Comparison of ENCODE assay signal across 15 cellular contexts in the genomic region with DNA sequence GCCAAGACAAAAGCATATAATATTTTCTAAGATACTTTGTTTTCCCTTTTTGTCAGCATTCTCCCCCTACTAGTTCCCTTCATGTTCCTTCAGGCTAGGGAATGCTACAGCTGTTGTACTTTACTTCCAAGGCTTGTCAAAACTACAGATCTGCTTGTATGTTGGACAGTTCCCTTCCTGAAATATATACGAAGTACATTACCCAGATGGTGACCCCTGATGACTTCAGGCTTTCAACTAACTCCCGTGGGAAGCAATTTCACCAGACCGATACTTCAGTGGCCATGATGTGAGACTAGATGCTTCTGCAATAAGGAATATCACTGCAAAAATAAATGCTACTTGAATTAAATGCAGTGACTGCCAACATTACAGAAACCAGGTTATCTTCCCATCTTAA.
DNase-seq lines count a peak whose midpoint lies in the region; ATAC-seq and TF ChIP-seq lines count a peak whose summit lies in the region.
"Had no signal": no experiment of that assay in that cellular context is flagged by ENCODE, and none has a peak within 500 bp of the region (broad histone marks: within the 10 kb centered on the region; RNA-seq: fewer than 3 reads in every experiment).

No MANE protein-coding gene starts in this region.

- H3K36me3 Mint-ChIP-seq in mesothelial cell of epicardium: no peaks in the 10 kb centered on the region
- H3K36me3 Mint-ChIP-seq in activated CD4-positive, alpha-beta T cell treated with anti-CD3 and anti-CD28 coated beads for 36 hours (ENCODE audit: low read depth): no peaks in the 10 kb centered on the region
- H3K36me3 Mint-ChIP-seq: CD8-positive, alpha-beta memory T cell had no signal

- H3F3A ChIP-seq in SK-N-SH (replicated peaks; ENCODE audit: insufficient read depth) (no peaks in the 10 kb centered on the region), smooth muscle cell (ENCODE audit: low read depth) (no peaks in the 10 kb centered on the region)

- no peaks in the 10 kb centered on the region for H3K79me2 ChIP-seq in SK-N-SH (ENCODE audit: insufficient read depth)
- H3K79me2 ChIP-seq in smooth muscle cell (ENCODE audit: low read depth): no peaks in the 10 kb centered on the region

- TF ChIP-seq CTCF in SK-N-SH (IDR thresholded peaks at IDR 0.05): no peak
- no peak for TF ChIP-seq CTCF in mesothelial cell of epicardium (IDR thresholded peaks at IDR 0.05; ENCODE audit: unreplicated experiment)
- TF ChIP-seq CTCF in smooth muscle cell (IDR thresholded peaks at IDR 0.05; ENCODE audit: borderline replicate concordance, insufficient read depth, poor library complexity, severe bottlenecking): no peak

- TF ChIP-seq EP300 in SK-N-SH (IDR thresholded peaks at IDR 0.05; ENCODE audit: borderline replicate concordance in 1 of 2, low read depth in 1 of 2, low read length in 1 of 2): peak in 1 of 2 experiments; percentile 41; a peak in 1 of 4 replicates

- H3K27me3 Mint-ChIP-seq in mesothelial cell of epicardium (ENCODE audit: low read depth): no peaks in the 10 kb centered on the region
- no peaks in the 10 kb centered on the region for H3K27me3 Mint-ChIP-seq in activated CD4-positive, alpha-beta T cell treated with anti-CD3 and anti-CD28 coated beads for 36 hours
- H3K27me3 Mint-ChIP-seq: CD8-positive, alpha-beta memory T cell had no signal

- no peaks in the 10 kb centered on the region for H3K4me1 ChIP-seq in SK-N-SH (ENCODE audit: control insufficient read depth in 1 of 2, insufficient read depth in 2 of 2, low read depth in 1 of 2, low read length in 1 of 2)
- H3K4me1 ChIP-seq in smooth muscle cell (ENCODE audit: low read depth): no peaks in the 10 kb centered on the region
- H3K4me1 ChIP-seq: BLaER1, Caco-2 had no signal

- no peaks in the 10 kb centered on the region for H3K36me3 ChIP-seq in SK-N-SH (replicated peaks in 1 of 2; ENCODE audit: control insufficient read depth in 1 of 2, insufficient read depth in 2 of 2, low read length in 1 of 2)
- H3K36me3 ChIP-seq in smooth muscle cell (ENCODE audit: low read depth): no peaks in the 10 kb centered on the region
- H3K36me3 ChIP-seq: BLaER1 had no signal

- no peak overlapping the region for H3K4me3 ChIP-seq in SK-N-SH (ENCODE audit: low read depth in 2 of 2, low read length in 1 of 2)
- H3K4me3 ChIP-seq in smooth muscle cell: no peak overlapping the region
- H3K4me3 ChIP-seq: BLaER1 had no signal

- H3K27me3 ChIP-seq in SK-N-SH (ENCODE audit: insufficient read depth): no peaks in the 10 kb centered on the region
- H3K27me3 ChIP-seq in smooth muscle cell (ENCODE audit: low read depth): no peaks in the 10 kb centered on the region

- no peaks in the 10 kb centered on the region for H3K9me2 ChIP-seq in SK-N-SH

- POLR2A ChIA-PET in SK-N-SH (lab: Yijun Ruan, JAX): no interaction called here
- POLR2A ChIA-PET in activated CD4-positive, alpha-beta T cell treated with anti-CD3 and anti-CD28 coated beads for 36 hours (lab: Charles Lee): no interaction called here

- H4K20me1 ChIP-seq in SK-N-SH (ENCODE audit: insufficient read depth) (no peaks in the 10 kb centered on the region), smooth muscle cell (ENCODE audit: low read depth) (no peaks in the 10 kb centered on the region)
- H4K20me1 ChIP-seq: BLaER1 had no signal

- TF ChIP-seq RAD21 in SK-N-SH (IDR thresholded peaks at IDR 0.05; ENCODE audit: low read length): no peak

- H3K4me1 Mint-ChIP-seq in mesothelial cell of epicardium: peaks cover 13% of the 10 kb centered on the region
- H3K4me1 Mint-ChIP-seq in activated CD4-positive, alpha-beta T cell treated with anti-CD3 and anti-CD28 coated beads for 36 hours: no peaks in the 10 kb centered on the region
- H3K4me1 Mint-ChIP-seq: CD8-positive, alpha-beta memory T cell had no signal

- DNase-seq in NCI-H82 (lab: John Stamatoyannopoulos, UW): peak; percentile 4
- no peak for DNase-seq in NCI-H82 treated with DMSO at 0.1 percent for 48 hours (lab: John Stamatoyannopoulos, UW; ENCODE audit: unreplicated experiment)
- peak; percentile 3 for DNase-seq in SK-N-SH
- DNase-seq in mesothelial cell of epicardium (ENCODE audit: low spot score in 2 of 2, unreplicated experiment in 2 of 2): no peak
- no peak for DNase-seq in activated CD4-positive, alpha-beta T cell treated with anti-CD3 and anti-CD28 coated beads for 36 hours
- DNase-seq in smooth muscle cell (lab: John Stamatoyannopoulos, UW; ENCODE audit: unreplicated experiment): no peak
- no peak for DNase-seq in dermis blood vessel endothelial cell
- DNase-seq: 8988T; AML-193; Caco-2; CD8-positive, alpha-beta memory T cell; HCEC 1CT; HFFc6 had no signal

- H3K4me2 ChIP-seq in SK-N-SH (no peak overlapping the region), smooth muscle cell (no peak overlapping the region)
- H3K4me2 ChIP-seq: BLaER1 had no signal

- H3K4me3 Mint-ChIP-seq in mesothelial cell of epicardium: no peak overlapping the region
- H3K4me3 Mint-ChIP-seq in activated CD4-positive, alpha-beta T cell treated with anti-CD3 and anti-CD28 coated beads for 36 hours: no peak overlapping the region
- H3K4me3 Mint-ChIP-seq: CD8-positive, alpha-beta memory T cell; HFFc6 had no signal

- peak overlapping the region; percentile 19 for H3K27ac Mint-ChIP-seq in mesothelial cell of epicardium
- no peak overlapping the region for H3K27ac Mint-ChIP-seq in activated CD4-positive, alpha-beta T cell treated with anti-CD3 and anti-CD28 coated beads for 36 hours
- H3K27ac Mint-ChIP-seq: CD8-positive, alpha-beta memory T cell; HFFc6 had no signal

- no peak for ATAC-seq in activated CD4-positive, alpha-beta T cell treated with anti-CD3 and anti-CD28 coated beads for 36 hours

- H2AFZ ChIP-seq in SK-N-SH (ENCODE audit: low read depth) (no peak overlapping the region), smooth muscle cell (ENCODE audit: low read depth) (no peak overlapping the region)

- H3K27ac ChIP-seq in SK-N-SH (ENCODE audit: low read depth in 2 of 2, low read length in 1 of 2) (no peak overlapping the region), smooth muscle cell (ENCODE audit: low read depth) (no peak overlapping the region)
- H3K27ac ChIP-seq: BLaER1, HL-60 had no signal

- H3K9me3 ChIP-seq in SK-N-SH (no peaks in the 10 kb centered on the region), smooth muscle cell (replicated peaks; ENCODE audit: low read depth) (no peaks in the 10 kb centered on the region)
- H3K9me3 ChIP-seq: BLaER1, Caco-2 had no signal

- 2% methylated on average over 3 of the region's 3 CpGs for WGBS in SK-N-SH (ENCODE audit: low lambda C conversion rate)
- WGBS in smooth muscle cell (ENCODE audit: low lambda C conversion rate): 71% methylated on average over 3 of the region's 3 CpGs

- H3K9me3 Mint-ChIP-seq in mesothelial cell of epicardium: peaks cover 4% of the 10 kb centered on the region
- H3K9me3 Mint-ChIP-seq in activated CD4-positive, alpha-beta T cell treated with anti-CD3 and anti-CD28 coated beads for 36 hours (ENCODE audit: low read depth): no peaks in the 10 kb centered on the region
- H3K9me3 Mint-ChIP-seq: HFFc6 had no signal

- CTCF ChIA-PET in SK-N-SH (lab: Yijun Ruan, JAX): no interaction called here
- CTCF ChIA-PET in activated CD4-positive, alpha-beta T cell treated with anti-CD3 and anti-CD28 coated beads for 36 hours (lab: Charles Lee): no interaction called here

- H3K9ac ChIP-seq in SK-N-SH (no peak overlapping the region), smooth muscle cell (ENCODE audit: low read depth) (no peak overlapping the region)
- H3K9ac ChIP-seq: BLaER1 had no signal

- intact Hi-C loops in activated CD4-positive, alpha-beta T cell treated with anti-CD3 and anti-CD28 coated beads for 36 hours (cut with DNase I, micrococcal nuclease): no loop called here

TF ChIP-seq in SK-N-SH, 30 proteins besides CTCF, POLR2A, EP300 and RAD21 (continues in another document):
- no peak for TF ChIP-seq MXI1 (IDR thresholded peaks at IDR 0.05; ENCODE audit: low read depth, low read length)
- TF ChIP-seq TAF1 (IDR thresholded peaks at IDR 0.05; ENCODE audit: borderline replicate concordance, low read depth, low read length): no peak
- TF ChIP-seq, protein P1, sequence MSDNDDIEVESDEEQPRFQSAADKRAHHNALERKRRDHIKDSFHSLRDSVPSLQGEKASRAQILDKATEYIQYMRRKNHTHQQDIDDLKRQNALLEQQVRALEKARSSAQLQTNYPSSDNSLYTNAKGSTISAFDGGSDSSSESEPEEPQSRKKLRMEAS (IDR thresholded peaks at IDR 0.05; ENCODE audit: low read depth): no peak
- TF ChIP-seq POLR2AphosphoS5 (IDR thresholded peaks at IDR 0.05; ENCODE audit: low read depth, low read length): no peak
- TF ChIP-seq, protein P2, sequence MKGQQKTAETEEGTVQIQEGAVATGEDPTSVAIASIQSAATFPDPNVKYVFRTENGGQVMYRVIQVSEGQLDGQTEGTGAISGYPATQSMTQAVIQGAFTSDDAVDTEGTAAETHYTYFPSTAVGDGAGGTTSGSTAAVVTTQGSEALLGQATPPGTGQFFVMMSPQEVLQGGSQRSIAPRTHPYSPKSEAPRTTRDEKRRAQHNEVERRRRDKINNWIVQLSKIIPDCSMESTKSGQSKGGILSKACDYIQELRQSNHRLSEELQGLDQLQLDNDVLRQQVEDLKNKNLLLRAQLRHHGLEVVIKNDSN (IDR thresholded peaks at IDR 0.05; ENCODE audit: borderline replicate concordance, low read depth): no peak
- no peak for TF ChIP-seq FOXJ3 (CRISPR knock-in tag; IDR thresholded peaks at IDR 0.05)
- no peak for TF ChIP-seq EZH2phosphoT487 (IDR thresholded peaks at IDR 0.05; ENCODE audit: borderline replicate concordance, low read depth)
- TF ChIP-seq, protein P3, sequence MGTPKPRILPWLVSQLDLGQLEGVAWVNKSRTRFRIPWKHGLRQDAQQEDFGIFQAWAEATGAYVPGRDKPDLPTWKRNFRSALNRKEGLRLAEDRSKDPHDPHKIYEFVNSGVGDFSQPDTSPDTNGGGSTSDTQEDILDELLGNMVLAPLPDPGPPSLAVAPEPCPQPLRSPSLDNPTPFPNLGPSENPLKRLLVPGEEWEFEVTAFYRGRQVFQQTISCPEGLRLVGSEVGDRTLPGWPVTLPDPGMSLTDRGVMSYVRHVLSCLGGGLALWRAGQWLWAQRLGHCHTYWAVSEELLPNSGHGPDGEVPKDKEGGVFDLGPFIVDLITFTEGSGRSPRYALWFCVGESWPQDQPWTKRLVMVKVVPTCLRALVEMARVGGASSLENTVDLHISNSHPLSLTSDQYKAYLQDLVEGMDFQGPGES (IDR thresholded peaks at IDR 0.05; ENCODE audit: low read depth, low read length): no peak

Comparison
In these comparisons a context has a peak if more than half of its experiments do, and no peak if none do; other contexts are left out.
1. DNase-seq: peak in NCI-H82 (single experiment) and SK-N-SH (single experiment); none in NCI-H82 treated with DMSO at 0.1 percent for 48 hours (single experiment), mesothelial cell of epicardium (0 of 2), activated CD4-positive, alpha-beta T cell treated with anti-CD3 and anti-CD28 coated beads for 36 hours (single experiment), smooth muscle cell (single experiment) and dermis blood vessel endothelial cell (single experiment).